In genomic region chr19:33208904-33209843, GRCh38 we compare ENCODE assay signal across 15 cellular contexts. TPM values are rescaled to one million over a fixed set of nuclear protein-coding genes. Genes with fewer than 3 reads are reported as not detected.
DNase-seq lines count a peak whose midpoint lies in the region; ATAC-seq and TF ChIP-seq lines count a peak whose summit lies in the region.
"Had no signal": no experiment of that assay in that cellular context is flagged by ENCODE, and none has a peak within 500 bp of the region (broad histone marks: within the 10 kb centered on the region; RNA-seq: fewer than 3 reads in every experiment).

No MANE protein-coding gene starts in this region.

- no peaks in the 10 kb centered on the region for H3K27me3 ChIP-seq in right cardiac atrium (ENCODE audit: control insufficient read depth, insufficient read depth)
- no peaks in the 10 kb centered on the region for H3K27me3 ChIP-seq in ovary

- H3K4me3 Mint-ChIP-seq in activated CD4-positive, alpha-beta T cell treated with anti-CD3 and anti-CD28 coated beads, Interleukin-2, amount 10 ng/mL, durations not matched to agents 7 days and 5 days, result no peak overlapping the region

- H3K4me3 ChIP-seq in right cardiac atrium (ENCODE audit: low read length) (no peak overlapping the region), ovary (no peak overlapping the region)
- H3K4me3 ChIP-seq: SK-N-MC had no signal

- in situ Hi-C loops in G401 (cut with HindIII; ENCODE audit: low sequenced_read_pairs), result no loop called here

- no peaks in the 10 kb centered on the region for H3K27me3 Mint-ChIP-seq in activated CD4-positive, alpha-beta T cell treated with anti-CD3 and anti-CD28 coated beads, Interleukin-2, amount 10 ng/mL, durations not matched to agents 7 days and 5 days

- H3K9me3 ChIP-seq in right cardiac atrium (ENCODE audit: control insufficient read depth, low read length) (no peaks in the 10 kb centered on the region), ovary (no peaks in the 10 kb centered on the region)

- H3K9me3 Mint-ChIP-seq in activated naive CD4-positive, alpha-beta T cell treated with anti-CD3 and anti-CD28 coated beads, Interleukin-2, amount 50 U/mL, for 72 hours, result no peaks in the 10 kb centered on the region
- no peaks in the 10 kb centered on the region for H3K9me3 Mint-ChIP-seq in activated CD4-positive, alpha-beta T cell treated with anti-CD3 and anti-CD28 coated beads, Interleukin-2, amount 10 ng/mL, durations not matched to agents 7 days and 5 days

- peak in 1 of 3 donors; percentile 13 for TF ChIP-seq CTCF in ovary (IDR thresholded peaks at IDR 0.05)

- H3K27ac ChIP-seq in right cardiac atrium (ENCODE audit: low read length) (no peak overlapping the region), ovary (peak overlapping the region in 1 of 2 donors; percentile 21)
- H3K27ac ChIP-seq: C4-2B, SK-N-MC had no signal

- intact Hi-C loops in right cardiac atrium (cut with DNase I) (no loop called here), ovary (cut with DNase I) (loop anchor here in 2 of 4 donors (10.0 kb wide), 2 partner anchors 64 to 234 kb away; partner anchors contain the start of genes CEP89 (in 1 of the 2) and FAAP24 (in 1 of the 2))

- POLR2A ChIA-PET in activated CD4-positive, alpha-beta T cell treated with anti-CD3 and anti-CD28 coated beads, Interleukin-2, amount 10 ng/mL, durations not matched to agents 7 days and 5 days (lab: Charles Lee), result no interaction called here

- WGBS in right cardiac atrium, result 80% methylated on average over 24 of the region's 24 CpGs
- WGBS in ovary, 3 donors, result 51 to 65% (median 54%) methylated on average over 23 to 24 of the region's 24 CpGs

- H3K36me3 ChIP-seq in ovary, result no peaks in the 10 kb centered on the region

- no peaks in the 10 kb centered on the region for H3K4me1 Mint-ChIP-seq in activated CD4-positive, alpha-beta T cell treated with anti-CD3 and anti-CD28 coated beads, Interleukin-2, amount 10 ng/mL, durations not matched to agents 7 days and 5 days

- no peak overlapping the region for H3K27ac Mint-ChIP-seq in activated naive CD4-positive, alpha-beta T cell treated with anti-CD3 and anti-CD28 coated beads, Interleukin-2, amount 50 U/mL, for 72 hours
- no peak overlapping the region for H3K27ac Mint-ChIP-seq in activated CD4-positive, alpha-beta T cell treated with anti-CD3 and anti-CD28 coated beads, Interleukin-2, amount 10 ng/mL, durations not matched to agents 7 days and 5 days

- H3K4me1 ChIP-seq in right cardiac atrium (ENCODE audit: control insufficient read depth, insufficient read depth, low read length), result no peaks in the 10 kb centered on the region
- no peaks in the 10 kb centered on the region for H3K4me1 ChIP-seq in ovary (ENCODE audit: insufficient read depth)

- no peak for TF ChIP-seq EP300 in ovary (IDR thresholded peaks at IDR 0.05)

- DNase-seq in Ammon's horn (ENCODE audit: low spot score), result peak; percentile 32
- DNase-seq in G401 (ENCODE audit: low spot score), result peak; percentile 5
- peak; percentile 56 to 83 (median 81) for DNase-seq in right cardiac atrium
- peak; percentile 59 to 86 (median 73) for DNase-seq in ovary
- no peak for DNase-seq in NCI-H1092 treated with DMSO at 0.1 percent for 48 hours (lab: John Stamatoyannopoulos, UW)
- DNase-seq in activated naive CD4-positive, alpha-beta T cell treated with anti-CD3 and anti-CD28 coated beads, Interleukin-2, amount 50 U/mL, for 72 hours (ENCODE audit: low spot score in 2 of 2), result no peak
- no peak for DNase-seq in activated CD4-positive, alpha-beta T cell treated with anti-CD3 and anti-CD28 coated beads, Interleukin-2, amount 10 ng/mL, durations not matched to agents 7 days and 5 days
- DNase-seq: H7, NCI-H1092, NCI-H1694, NCI-H446 had no signal

- CTCF ChIA-PET in activated CD4-positive, alpha-beta T cell treated with anti-CD3 and anti-CD28 coated beads, Interleukin-2, amount 10 ng/mL, durations not matched to agents 7 days and 5 days (lab: Charles Lee), result interaction anchor here (1.0 to 1.2 kb wide), 3 partner anchors 26 to 598 kb away, joined by 3 read pairs; no protein-coding TSS in a partner anchor

- no peak for ATAC-seq in right cardiac atrium
- no peak for ATAC-seq in activated naive CD4-positive, alpha-beta T cell treated with anti-CD3 and anti-CD28 coated beads, Interleukin-2, amount 50 U/mL, for 72 hours

- no peaks in the 10 kb centered on the region for H3K36me3 Mint-ChIP-seq in activated naive CD4-positive, alpha-beta T cell treated with anti-CD3 and anti-CD28 coated beads, Interleukin-2, amount 50 U/mL, for 72 hours
- H3K36me3 Mint-ChIP-seq in activated CD4-positive, alpha-beta T cell treated with anti-CD3 and anti-CD28 coated beads, Interleukin-2, amount 10 ng/mL, durations not matched to agents 7 days and 5 days (ENCODE audit: low read depth), result no peaks in the 10 kb centered on the region

- no peak for TF ChIP-seq POLR2A in ovary (IDR thresholded peaks at IDR 0.05)

RNA-seq across cellular contexts. Expression of gene LRP3, which starts 15.0 kb away (rescaled TPM):
- 66.4 and 81.7 TPM in 2 replicates for total RNA-seq in G401 (2014; rRNA removed; shearing (Covaris generic))
- total RNA-seq in right cardiac atrium, result 10 to 100 TPM; 14.4 to 20.7 (median 14.8) TPM
- 13.2 TPM for polyA plus RNA-seq in right cardiac atrium
- total RNA-seq in ovary, result 100 to 1,000 TPM in 4 of 7 donors, 10 to 100 TPM in 3; 43.7 to 138 (median 107) TPM
- polyA plus RNA-seq in ovary, result 10 to 100 TPM in 1 of 2 donors, 1 to 10 TPM in 1; 1.2 to 76.1 TPM
- under 1 TPM in 1 of 2 donors, not detected in 1; 0.82 TPM for total RNA-seq in activated naive CD4-positive, alpha-beta T cell treated with anti-CD3 and anti-CD28 coated beads, Interleukin-2, amount 50 U/mL, for 72 hours
- total RNA-seq in activated CD4-positive, alpha-beta T cell treated with anti-CD3 and anti-CD28 coated beads, Interleukin-2, amount 10 ng/mL, durations not matched to agents 7 days and 5 days, result under 1 TPM; 0.08 to 0.20 TPM

RNA-seq across cellular contexts. Expression of gene SLC7A10, which starts 16.5 kb away (rescaled TPM):
- total RNA-seq in G401 (2014; rRNA removed; shearing (Covaris generic)), result not detected in 2 replicates
- total RNA-seq in right cardiac atrium (not detected), ovary (not detected)
- polyA plus RNA-seq in right cardiac atrium (0.70 TPM), ovary (not detected)
- not detected for total RNA-seq in activated naive CD4-positive, alpha-beta T cell treated with anti-CD3 and anti-CD28 coated beads, Interleukin-2, amount 50 U/mL, for 72 hours
- total RNA-seq in activated CD4-positive, alpha-beta T cell treated with anti-CD3 and anti-CD28 coated beads, Interleukin-2, amount 10 ng/mL, durations not matched to agents 7 days and 5 days, result not detected
- total RNA-seq: HT1080 had no signal
- polyA plus RNA-seq: AG04450 had no signal

Comparison
In these comparisons a context has a peak if more than half of its experiments do, and no peak if none do; other contexts are left out.
1. DNase-seq: peak in Ammon's horn (single experiment), G401 (single experiment), right cardiac atrium (3 of 3) and ovary (5 of 5); none in NCI-H1092 treated with DMSO at 0.1 percent for 48 hours (single experiment), activated naive CD4-positive, alpha-beta T cell treated with anti-CD3 and anti-CD28 coated beads, Interleukin-2, amount 50 U/mL, for 72 hours (0 of 2) and activated CD4-positive, alpha-beta T cell treated with anti-CD3 and anti-CD28 coated beads, Interleukin-2, amount 10 ng/mL, durations not matched to agents 7 days and 5 days (single experiment).
2. RNA of gene LRP3, which starts 15.0 kb away (total RNA-seq): 43.7 to 138 TPM in ovary, 66.4 to 81.7 TPM in G401 and 14.4 to 20.7 TPM in right cardiac atrium; 0.82 TPM in activated naive CD4-positive, alpha-beta T cell treated with anti-CD3 and anti-CD28 coated beads, Interleukin-2, amount 50 U/mL, for 72 hours and 0.08 to 0.20 TPM in activated CD4-positive, alpha-beta T cell treated with anti-CD3 and anti-CD28 coated beads, Interleukin-2, amount 10 ng/mL, durations not matched to agents 7 days and 5 days; every median in the first group is over 4 times any median in the second.